19 cellular contexts compared by ENCODE assay signal in genomic region chr6:121451250-121451649, GRCh38. TPM values are rescaled to one million over a fixed set of nuclear protein-coding genes. Genes with fewer than 3 reads are reported as not detected.
DNase-seq lines count a peak whose midpoint lies in the region; ATAC-seq and TF ChIP-seq lines count a peak whose summit lies in the region.
"Had no signal": no experiment of that assay in that cellular context is flagged by ENCODE, and none has a peak within 500 bp of the region (broad histone marks: within the 10 kb centered on the region; RNA-seq: fewer than 3 reads in every experiment).

No MANE protein-coding gene starts in this region.

- no peaks in the 10 kb centered on the region for H3K9me3 Mint-ChIP-seq in GM23338

- no peak overlapping the region for H2AFZ ChIP-seq in GM23338
- no peak overlapping the region for H2AFZ ChIP-seq in osteoblast (ENCODE audit: low read length)

- H3K27me3 Mint-ChIP-seq in GM23338 (ENCODE audit: insufficient read depth, low read depth, poor library complexity) = peaks cover 7% of the 10 kb centered on the region
- H3K27me3 Mint-ChIP-seq: CD4-positive, CD25-positive, alpha-beta regulatory T cell had no signal

- no peak overlapping the region for H3K27ac ChIP-seq in GM23338 (ENCODE audit: low read depth)
- H3K27ac ChIP-seq in osteoblast (ENCODE audit: low read depth, low read length) = peak overlapping the region; percentile 23
- H3K27ac ChIP-seq in left lung = no peak overlapping the region
- H3K27ac ChIP-seq: HL-60 had no signal

- H3K36me3 ChIP-seq in GM23338 (ENCODE audit: insufficient read depth) (peaks cover 34% of the 10 kb centered on the region), osteoblast (ENCODE audit: insufficient read depth, low read length) (peaks cover 37% of the 10 kb centered on the region), left lung (peaks cover 0 to 29% of the 10 kb centered on the region in 2 donors)
- H3K36me3 ChIP-seq: BE2C, HAP-1 had no signal

- H3K4me2 ChIP-seq in GM23338 = no peak overlapping the region
- H3K4me2 ChIP-seq in osteoblast (ENCODE audit: insufficient read depth, low read length) = no peak overlapping the region

- intact Hi-C loops in left lung (cut with DNase I) = no loop called here

- H3K4me1 Mint-ChIP-seq in GM23338 = peaks cover 18% of the 10 kb centered on the region
- H3K4me1 Mint-ChIP-seq: CD4-positive, CD25-positive, alpha-beta regulatory T cell; CD8-positive, alpha-beta memory T cell had no signal

- no peak overlapping the region for H3K27ac Mint-ChIP-seq in GM23338
- H3K27ac Mint-ChIP-seq: CD4-positive, CD25-positive, alpha-beta regulatory T cell; CD8-positive, alpha-beta memory T cell had no signal

- ATAC-seq in GM23338 = no peak; the same call in 2 of the 3 replicates
- ATAC-seq in left lung = no peak
- no peak for ATAC-seq in GM21723 (IDR thresholded peaks at IDR 0.05; ENCODE audit: unreplicated experiment)
- ATAC-seq: K562 had no signal

- H3K27me3 ChIP-seq in GM23338 (ENCODE audit: insufficient read depth) = no peaks in the 10 kb centered on the region
- no peaks in the 10 kb centered on the region for H3K27me3 ChIP-seq in osteoblast (ENCODE audit: insufficient read depth, low read length)
- no peaks in the 10 kb centered on the region for H3K27me3 ChIP-seq in left lung
- H3K27me3 ChIP-seq: BE2C had no signal

- no peaks in the 10 kb centered on the region for H3K9me3 ChIP-seq in osteoblast (ENCODE audit: low read depth, low read length)
- H3K9me3 ChIP-seq in left lung = no peaks in the 10 kb centered on the region
- H3K9me3 ChIP-seq: BE2C, HAP-1 had no signal

- TF ChIP-seq CTCF in GM23338 (conservative IDR thresholded peaks at IDR 0.05; ENCODE audit: low read depth in 2 of 2) (no peak), osteoblast (IDR thresholded peaks at IDR 0.05; ENCODE audit: extremely low read depth, low read depth, low read length) (no peak), left lung (IDR thresholded peaks at IDR 0.05) (no peak)

- H3K4me1 ChIP-seq in GM23338 (ENCODE audit: insufficient read depth) = peaks cover 8% of the 10 kb centered on the region
- peaks cover 9% of the 10 kb centered on the region for H3K4me1 ChIP-seq in osteoblast (ENCODE audit: insufficient read depth, low read length)
- no peaks in the 10 kb centered on the region for H3K4me1 ChIP-seq in left lung
- H3K4me1 ChIP-seq: BE2C, HAP-1 had no signal

- H4K20me1 ChIP-seq in GM23338 (replicated peaks; ENCODE audit: insufficient read depth) (peaks cover 24% of the 10 kb centered on the region), osteoblast (ENCODE audit: insufficient read depth, low read length) (peaks cover 23% of the 10 kb centered on the region)

- H3K4me3 ChIP-seq in GM23338 (no peak overlapping the region), osteoblast (ENCODE audit: insufficient read depth, low read length) (no peak overlapping the region), left lung (no peak overlapping the region)
- H3K4me3 ChIP-seq: HAP-1, K562 had no signal

- H3K79me2 ChIP-seq in GM23338 (replicated peaks; ENCODE audit: insufficient read depth) (peaks cover 36% of the 10 kb centered on the region), osteoblast (ENCODE audit: insufficient read depth, low read length) (peaks cover 39% of the 10 kb centered on the region)

- no peak overlapping the region for H3K4me3 Mint-ChIP-seq in GM23338
- H3K4me3 Mint-ChIP-seq: CD4-positive, CD25-positive, alpha-beta regulatory T cell; CD8-positive, alpha-beta memory T cell had no signal

- peaks cover 19% of the 10 kb centered on the region for H3F3A ChIP-seq in GM23338 (replicated peaks; ENCODE audit: low read depth)

- H3K36me3 Mint-ChIP-seq in GM23338 (ENCODE audit: low read depth) = peaks cover 48% of the 10 kb centered on the region
- H3K36me3 Mint-ChIP-seq: CD4-positive, CD25-positive, alpha-beta regulatory T cell; CD8-positive, alpha-beta memory T cell had no signal

- DNase-seq in DMS114 treated with DMSO at 0.1 percent for 48 hours (lab: John Stamatoyannopoulos, UW; ENCODE audit: unreplicated experiment) = peak; percentile 68
- DNase-seq in GM23338 (ENCODE audit: low spot score) = no peak
- DNase-seq in cerebellar cortex (ENCODE audit: low spot score) = peak; percentile 56
- no peak for DNase-seq in osteoblast (ENCODE audit: insufficient read length, low spot score, missing footprints)
- DNase-seq in DMS79 (lab: John Stamatoyannopoulos, UW) = no peak
- DNase-seq in left lung = no peak
- DNase-seq: ACHN; BE2C; C1 segment of cervical spinal cord; CD4-positive, CD25-positive, alpha-beta regulatory T cell; CD8-positive, alpha-beta memory T cell; COR-L47; DMS 273 treated with DMSO at 0.1 percent for 48 hours; GDM1 had no signal

- H3K9me2 ChIP-seq in GM23338 (ENCODE audit: insufficient read depth) = no peaks in the 10 kb centered on the region

TF ChIP-seq in GM23338, 12 proteins besides CTCF, POLR2A, EP300 and RAD21:
- TF ChIP-seq ZNF462 (CRISPR knock-in tag; IDR thresholded peaks at IDR 0.05) (no peak), POLR2AphosphoS5 (IDR thresholded peaks at IDR 0.05; ENCODE audit: low read depth) (peak; percentile 30; the same call in 1 of the 2 replicates)

RNA-seq across cellular contexts. Expression of gene GJA1, which starts 15.8 kb away (rescaled TPM):
- 587 and 609 TPM in 2 replicates for total RNA-seq in GM23338 (2014; rRNA removed; shearing (Covaris generic))
- 262 and 279 TPM in 2 replicates for polyA plus RNA-seq in GM23338 (2016; fragmentation: Nextera tagmentation; extraction: Ambion mirVana)
- total RNA-seq in osteoblast (1,360 and 1,632 TPM in 2 replicates), left lung (100 to 1,000 TPM in 1 of 2 donors, 10 to 100 TPM in 1; 71.1 to 162 TPM)
- total RNA-seq: CD4-positive, CD25-positive, alpha-beta regulatory T cell; CD8-positive, alpha-beta memory T cell; HT1080 had no signal
- polyA plus RNA-seq: CD4-positive, CD25-positive, alpha-beta regulatory T cell; CD8-positive, alpha-beta memory T cell had no signal

Comparison
In these comparisons a context has a peak if more than half of its experiments do, and no peak if none do; other contexts are left out.
1. DNase-seq: peak in DMS114 treated with DMSO at 0.1 percent for 48 hours (single experiment) and cerebellar cortex (single experiment); none in GM23338 (single experiment), osteoblast (single experiment), DMS79 (single experiment) and left lung (0 of 2).